In the genomic region with DNA sequence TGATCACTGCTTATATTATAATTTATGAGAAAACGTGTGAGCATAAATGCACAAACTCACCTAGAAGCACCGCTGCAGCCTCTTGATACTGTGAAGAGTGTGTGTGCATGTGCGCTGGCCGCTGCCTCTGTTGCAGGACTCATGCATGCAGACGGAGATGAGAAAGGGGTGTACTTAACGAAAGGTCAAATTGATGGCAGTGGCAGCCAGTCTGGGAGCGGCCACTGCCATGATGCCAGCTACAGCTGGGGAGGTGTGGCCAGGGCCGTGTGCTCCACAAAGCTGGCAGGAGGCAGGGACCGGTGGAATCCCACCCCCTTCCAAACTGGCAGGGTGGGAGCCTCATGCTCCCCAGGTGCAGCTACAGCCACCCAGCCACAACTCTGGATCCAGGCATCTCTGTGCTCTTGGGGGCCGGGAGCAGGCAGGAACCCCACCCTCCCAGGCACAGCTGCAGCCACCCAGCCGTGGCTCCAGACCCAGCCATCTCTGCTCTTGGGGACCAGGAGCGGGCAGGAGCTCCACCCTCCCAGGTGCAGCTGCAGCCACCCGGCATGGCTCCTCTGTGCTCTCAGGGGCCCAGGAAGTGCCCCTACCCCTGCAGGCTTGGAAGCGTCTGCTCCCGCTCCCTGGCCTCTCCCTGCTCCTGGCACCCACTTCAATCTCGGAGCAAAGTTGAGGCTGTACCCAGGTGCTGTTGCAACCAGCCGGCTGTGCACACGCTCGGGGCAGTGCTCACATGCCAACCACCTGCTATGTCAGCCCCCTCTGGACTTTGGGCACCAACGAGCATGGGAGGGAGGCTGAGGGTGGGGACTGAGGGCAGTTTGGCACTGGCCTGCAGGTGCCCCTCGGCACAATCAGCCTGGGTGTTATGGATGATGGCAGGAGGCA, we compare ENCODE assay signal across 17 cellular contexts.
DNase-seq lines count a peak whose midpoint lies in the region; ATAC-seq and TF ChIP-seq lines count a peak whose summit lies in the region.
"Had no signal": no experiment of that assay in that cellular context is flagged by ENCODE, and none has a peak within 500 bp of the region (broad histone marks: within the 10 kb centered on the region; RNA-seq: fewer than 3 reads in every experiment).

No MANE protein-coding gene starts in this region.

- no peak overlapping the region for H3K27ac ChIP-seq in upper lobe of right lung
- H3K27ac ChIP-seq: A549, SJSA1 had no signal

- no peak overlapping the region for H3K4me3 ChIP-seq in upper lobe of right lung
- H3K4me3 ChIP-seq: A549, HAP-1, SJSA1 had no signal

- H3K27me3 Mint-ChIP-seq in activated naive CD8-positive, alpha-beta T cell = no peaks in the 10 kb centered on the region
- no peaks in the 10 kb centered on the region for H3K27me3 Mint-ChIP-seq in activated naive CD8-positive, alpha-beta T cell treated with anti-CD3 and anti-CD28 coated beads for 36 hours
- H3K27me3 Mint-ChIP-seq in activated naive CD8-positive, alpha-beta T cell treated with anti-CD3 and anti-CD28 coated beads, Interleukin-2, amount 50 U/mL, for 24 hours = no peaks in the 10 kb centered on the region
- no peaks in the 10 kb centered on the region for H3K27me3 Mint-ChIP-seq in memory B cell
- no peaks in the 10 kb centered on the region for H3K27me3 Mint-ChIP-seq in activated CD4-positive, alpha-beta memory T cell treated with anti-CD3 and anti-CD28 coated beads, Interleukin-2, amount 10 ng/mL, durations not matched to agents 7 days and 5 days
- H3K27me3 Mint-ChIP-seq: CD8-positive, alpha-beta memory T cell had no signal

- ATAC-seq in activated naive CD8-positive, alpha-beta T cell treated with anti-CD3 and anti-CD28 coated beads, Interleukin-2, amount 50 U/mL, for 24 hours = no peak
- ATAC-seq in memory B cell (ENCODE audit: low read depth) = no peak
- ATAC-seq in upper lobe of right lung = no peak
- ATAC-seq: A549 had no signal

- CTCF ChIA-PET in activated CD4-positive, alpha-beta memory T cell treated with anti-CD3 and anti-CD28 coated beads, Interleukin-2, amount 10 ng/mL, durations not matched to agents 7 days and 5 days (lab: Charles Lee) = no interaction called here

- DNase-seq in activated naive CD8-positive, alpha-beta T cell treated with anti-CD3 and anti-CD28 coated beads for 36 hours = no peak
- no peak for DNase-seq in activated naive CD8-positive, alpha-beta T cell treated with anti-CD3 and anti-CD28 coated beads, Interleukin-2, amount 50 U/mL, for 24 hours
- DNase-seq in memory B cell (ENCODE audit: low spot score in 2 of 2) (no peak), upper lobe of right lung (peak; percentile 48), 8988T (no peak), SW480 (ENCODE audit: low spot score) (no peak)
- no peak for DNase-seq in activated CD4-positive, alpha-beta memory T cell treated with anti-CD3 and anti-CD28 coated beads, Interleukin-2, amount 10 ng/mL, durations not matched to agents 7 days and 5 days
- DNase-seq: AML-193; CD8-positive, alpha-beta memory T cell; NCI-H146; NCI-H2227 treated with DMSO at 0.1 percent for 48 hours; NCI-H526 treated with DMSO at 0.1 percent for 48 hours; OCI-M1 had no signal

- H3K4me1 ChIP-seq in upper lobe of right lung = no peaks in the 10 kb centered on the region
- H3K4me1 ChIP-seq: A549, HAP-1, SJSA1 had no signal

- peak overlapping the region; percentile 64 for H3K27ac Mint-ChIP-seq in activated naive CD8-positive, alpha-beta T cell
- H3K27ac Mint-ChIP-seq in activated naive CD8-positive, alpha-beta T cell treated with anti-CD3 and anti-CD28 coated beads for 36 hours = no peak overlapping the region
- H3K27ac Mint-ChIP-seq in activated naive CD8-positive, alpha-beta T cell treated with anti-CD3 and anti-CD28 coated beads, Interleukin-2, amount 50 U/mL, for 24 hours = no peak overlapping the region
- H3K27ac Mint-ChIP-seq in memory B cell = peak overlapping the region; percentile 35
- no peak overlapping the region for H3K27ac Mint-ChIP-seq in activated CD4-positive, alpha-beta memory T cell treated with anti-CD3 and anti-CD28 coated beads, Interleukin-2, amount 10 ng/mL, durations not matched to agents 7 days and 5 days
- H3K27ac Mint-ChIP-seq: CD8-positive, alpha-beta memory T cell had no signal

- POLR2A ChIA-PET in activated CD4-positive, alpha-beta memory T cell treated with anti-CD3 and anti-CD28 coated beads, Interleukin-2, amount 10 ng/mL, durations not matched to agents 7 days and 5 days (lab: Charles Lee) = no interaction called here

- peaks cover 6% of the 10 kb centered on the region for H3K36me3 Mint-ChIP-seq in activated naive CD8-positive, alpha-beta T cell
- H3K36me3 Mint-ChIP-seq in activated naive CD8-positive, alpha-beta T cell treated with anti-CD3 and anti-CD28 coated beads for 36 hours = peaks cover 10% of the 10 kb centered on the region
- H3K36me3 Mint-ChIP-seq in activated naive CD8-positive, alpha-beta T cell treated with anti-CD3 and anti-CD28 coated beads, Interleukin-2, amount 50 U/mL, for 24 hours (ENCODE audit: low read depth) = peaks cover 21% of the 10 kb centered on the region
- H3K36me3 Mint-ChIP-seq in memory B cell = peaks cover 14% of the 10 kb centered on the region
- peaks cover 56% of the 10 kb centered on the region for H3K36me3 Mint-ChIP-seq in activated CD4-positive, alpha-beta memory T cell treated with anti-CD3 and anti-CD28 coated beads, Interleukin-2, amount 10 ng/mL, durations not matched to agents 7 days and 5 days (ENCODE audit: low read depth)

- no peaks in the 10 kb centered on the region for H3K27me3 ChIP-seq in upper lobe of right lung
- H3K27me3 ChIP-seq: SJSA1 had no signal

- no peaks in the 10 kb centered on the region for H3K9me3 Mint-ChIP-seq in activated naive CD8-positive, alpha-beta T cell (ENCODE audit: low read depth)
- H3K9me3 Mint-ChIP-seq in activated naive CD8-positive, alpha-beta T cell treated with anti-CD3 and anti-CD28 coated beads for 36 hours = no peaks in the 10 kb centered on the region
- H3K9me3 Mint-ChIP-seq in activated naive CD8-positive, alpha-beta T cell treated with anti-CD3 and anti-CD28 coated beads, Interleukin-2, amount 50 U/mL, for 24 hours = no peaks in the 10 kb centered on the region
- H3K9me3 Mint-ChIP-seq in memory B cell = no peaks in the 10 kb centered on the region
- peaks cover 2% of the 10 kb centered on the region for H3K9me3 Mint-ChIP-seq in activated CD4-positive, alpha-beta memory T cell treated with anti-CD3 and anti-CD28 coated beads, Interleukin-2, amount 10 ng/mL, durations not matched to agents 7 days and 5 days
- H3K9me3 Mint-ChIP-seq: CD8-positive, alpha-beta memory T cell had no signal

- no peak for TF ChIP-seq CTCF in upper lobe of right lung (IDR thresholded peaks at IDR 0.05)

- H3K4me1 Mint-ChIP-seq in activated naive CD8-positive, alpha-beta T cell (ENCODE audit: low read depth) = peaks cover 2% of the 10 kb centered on the region
- peaks cover 2% of the 10 kb centered on the region for H3K4me1 Mint-ChIP-seq in activated naive CD8-positive, alpha-beta T cell treated with anti-CD3 and anti-CD28 coated beads for 36 hours
- H3K4me1 Mint-ChIP-seq in activated naive CD8-positive, alpha-beta T cell treated with anti-CD3 and anti-CD28 coated beads, Interleukin-2, amount 50 U/mL, for 24 hours = peaks cover 18% of the 10 kb centered on the region
- peaks cover 28% of the 10 kb centered on the region for H3K4me1 Mint-ChIP-seq in memory B cell
- H3K4me1 Mint-ChIP-seq in activated CD4-positive, alpha-beta memory T cell treated with anti-CD3 and anti-CD28 coated beads, Interleukin-2, amount 10 ng/mL, durations not matched to agents 7 days and 5 days = no peaks in the 10 kb centered on the region
- H3K4me1 Mint-ChIP-seq: CD8-positive, alpha-beta memory T cell had no signal

- no peaks in the 10 kb centered on the region for H3K9me3 ChIP-seq in upper lobe of right lung
- H3K9me3 ChIP-seq: A549, HAP-1, SJSA1 had no signal

- no peak overlapping the region for H3K4me3 Mint-ChIP-seq in activated naive CD8-positive, alpha-beta T cell
- no peak overlapping the region for H3K4me3 Mint-ChIP-seq in activated naive CD8-positive, alpha-beta T cell treated with anti-CD3 and anti-CD28 coated beads for 36 hours
- H3K4me3 Mint-ChIP-seq in activated naive CD8-positive, alpha-beta T cell treated with anti-CD3 and anti-CD28 coated beads, Interleukin-2, amount 50 U/mL, for 24 hours = peak overlapping the region; percentile 11
- peak overlapping the region; percentile 32 for H3K4me3 Mint-ChIP-seq in memory B cell
- no peak overlapping the region for H3K4me3 Mint-ChIP-seq in activated CD4-positive, alpha-beta memory T cell treated with anti-CD3 and anti-CD28 coated beads, Interleukin-2, amount 10 ng/mL, durations not matched to agents 7 days and 5 days
- H3K4me3 Mint-ChIP-seq: CD8-positive, alpha-beta memory T cell had no signal

- peaks cover 35% of the 10 kb centered on the region for H3K36me3 ChIP-seq in upper lobe of right lung

- intact Hi-C loops in upper lobe of right lung (cut with DNase I) = no loop called here

Comparison
In these comparisons a context has a peak if more than half of its experiments do, and no peak if none do; other contexts are left out.
1. H3K27ac Mint-ChIP-seq: peak in activated naive CD8-positive, alpha-beta T cell (single experiment) and memory B cell (single experiment); none in activated naive CD8-positive, alpha-beta T cell treated with anti-CD3 and anti-CD28 coated beads for 36 hours (single experiment), activated naive CD8-positive, alpha-beta T cell treated with anti-CD3 and anti-CD28 coated beads, Interleukin-2, amount 50 U/mL, for 24 hours (single experiment) and activated CD4-positive, alpha-beta memory T cell treated with anti-CD3 and anti-CD28 coated beads, Interleukin-2, amount 10 ng/mL, durations not matched to agents 7 days and 5 days (single experiment).
2. H3K4me3 Mint-ChIP-seq: peak in activated naive CD8-positive, alpha-beta T cell treated with anti-CD3 and anti-CD28 coated beads, Interleukin-2, amount 50 U/mL, for 24 hours (single experiment) and memory B cell (single experiment); none in activated naive CD8-positive, alpha-beta T cell (single experiment), activated naive CD8-positive, alpha-beta T cell treated with anti-CD3 and anti-CD28 coated beads for 36 hours (single experiment) and activated CD4-positive, alpha-beta memory T cell treated with anti-CD3 and anti-CD28 coated beads, Interleukin-2, amount 10 ng/mL, durations not matched to agents 7 days and 5 days (single experiment).